40 cellular contexts compared by ENCODE assay signal in the genomic region with DNA sequence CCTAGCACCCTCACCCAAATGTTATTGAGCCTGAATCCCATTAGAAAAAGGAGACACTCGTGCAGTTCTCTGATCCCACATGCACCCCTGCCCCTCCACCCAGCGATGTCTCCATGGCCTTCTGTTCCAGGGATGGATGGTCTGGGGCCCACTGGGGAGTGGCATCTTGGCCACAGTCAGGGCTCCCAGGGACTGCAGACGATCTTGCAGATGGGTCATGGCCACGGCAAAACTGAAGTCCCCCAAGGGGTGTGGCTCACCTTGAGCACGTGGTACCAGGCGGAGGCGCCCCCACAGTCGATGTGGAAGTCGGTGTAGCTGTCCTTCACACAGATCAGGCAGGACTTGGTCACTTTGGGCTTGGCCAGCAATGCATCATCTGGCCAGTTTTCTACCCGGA.
"Had no signal": no experiment of that assay in that cellular context is flagged by ENCODE, and none has a peak within 500 bp of the region (broad histone marks: within the 10 kb centered on the region; RNA-seq: fewer than 3 reads in every experiment).

No MANE protein-coding gene starts in this region.

- H3K9me3 ChIP-seq: adrenal gland, body of pancreas, breast epithelium had no signal

- H3K36me3 Mint-ChIP-seq: activated CD4-positive, alpha-beta memory T cell treated with anti-CD3 and anti-CD28 coated beads for 36 hours; activated naive CD4-positive, alpha-beta T cell treated with anti-CD3 and anti-CD28 coated beads, Interleukin-2, amount 50 U/mL, for 72 hours; activated naive CD8-positive, alpha-beta T cell treated with anti-CD3 and anti-CD28 coated beads for 36 hours had no signal

- FAIRE-seq: astrocyte, TTC549 had no signal

- H3K36me3 ChIP-seq: adrenal gland, brain microvascular endothelial cell, breast epithelium, cardiac muscle cell had no signal

- ATAC-seq: activated CD8-positive, alpha-beta T cell treated with anti-CD3 and anti-CD28 coated beads for 36 hours; activated naive CD4-positive, alpha-beta T cell treated with anti-CD3 and anti-CD28 coated beads, Interleukin-2, amount 50 U/mL, for 72 hours; activated T-cell treated with anti-CD3 and anti-CD28 coated beads, Interleukin-2, amount 50 U/mL, for 4 hours; activated T-cell treated with anti-CD3 and anti-CD28 coated beads, Interleukin-2, amount 50 U/mL, for 72 hours; activated T-helper 17 cell treated with anti-CD3 and anti-CD28 coated beads, Interleukin-2, amount 50 U/mL, for 72 hours; body of pancreas had no signal

- H3K4me3 ChIP-seq: adrenal gland, body of pancreas, breast epithelium, cardiac muscle cell had no signal

- H3K4me1 Mint-ChIP-seq: activated B cell treated with CpG ODN at 0.5 μM for 24 hours; activated CD4-positive, alpha-beta T cell treated with anti-CD3 and anti-CD28 coated beads, Interleukin-2, amount 10 ng/mL, durations not matched to agents 24 days and 14 days; activated naive CD8-positive, alpha-beta T cell treated with anti-CD3 and anti-CD28 coated beads for 36 hours; activated T-helper 17 cell treated with anti-CD3 and anti-CD28 coated beads, Interleukin-2, amount 50 U/mL, for 72 hours; central memory CD8-positive, alpha-beta T cell had no signal

- H3K4me3 Mint-ChIP-seq: activated B cell treated with CpG ODN at 0.5 μM for 24 hours; activated CD4-positive, alpha-beta memory T cell treated with anti-CD3 and anti-CD28 coated beads for 36 hours; activated CD4-positive, alpha-beta T cell treated with anti-CD3 and anti-CD28 coated beads, Interleukin-2, amount 10 ng/mL, durations not matched to agents 24 days and 14 days; activated CD8-positive, alpha-beta T cell treated with anti-CD3 and anti-CD28 coated beads for 36 hours; activated naive CD4-positive, alpha-beta T cell treated with anti-CD3 and anti-CD28 coated beads for 36 hours; activated naive CD8-positive, alpha-beta T cell treated with anti-CD3 and anti-CD28 coated beads for 36 hours; activated T-cell treated with anti-CD3 and anti-CD28 coated beads, Interleukin-2, amount 50 U/mL, for 4 hours; activated T-cell treated with anti-CD3 and anti-CD28 coated beads, Interleukin-2, amount 50 U/mL, for 72 hours; activated T-helper 1 cell treated with anti-CD3 and anti-CD28 coated beads, Interleukin-12 subunit alpha, Interleukin-12 subunit beta, Interleukin-2, Interleukin-4 antibody, amounts not matched to agents 30 ng/mL and 10 ng/mL and 1 ng/mL, durations not matched to agents 14 hours and 24 hours and 36 hours; activated T-helper 17 cell treated with anti-CD3 and anti-CD28 coated beads, Interleukin-2, amount 50 U/mL, for 72 hours; central memory CD8-positive, alpha-beta T cell; T-helper 1 cell treated with Interleukin-12 subunit alpha and Interleukin-12 subunit beta and Interleukin-4 antibody, amounts not matched to agents 30 μg/mL and 1 μg/mL, for 36 hours; T-helper 2 cell treated with Interferon-gamma antibody and Interleukin-4, amounts not matched to agents 5 μg/mL and 100 μg/mL, for 36 hours had no signal

- H3K27ac Mint-ChIP-seq: activated B cell treated with CpG ODN at 0.5 μM for 24 hours; activated CD4-positive, alpha-beta memory T cell treated with anti-CD3 and anti-CD28 coated beads for 36 hours; activated CD4-positive, alpha-beta T cell treated with anti-CD3 and anti-CD28 coated beads, Interleukin-2, amount 10 ng/mL, durations not matched to agents 24 days and 14 days; activated CD8-positive, alpha-beta T cell treated with anti-CD3 and anti-CD28 coated beads for 36 hours; activated naive CD4-positive, alpha-beta T cell treated with anti-CD3 and anti-CD28 coated beads for 36 hours; activated naive CD4-positive, alpha-beta T cell treated with anti-CD3 and anti-CD28 coated beads, Interleukin-2, amount 50 U/mL, for 72 hours; activated naive CD8-positive, alpha-beta T cell treated with anti-CD3 and anti-CD28 coated beads for 36 hours; activated T-cell treated with anti-CD3 and anti-CD28 coated beads, Interleukin-2, amount 50 U/mL, for 72 hours; activated T-helper 1 cell treated with anti-CD3 and anti-CD28 coated beads, Interleukin-12 subunit alpha, Interleukin-12 subunit beta, Interleukin-2, Interleukin-4 antibody, amounts not matched to agents 30 ng/mL and 10 ng/mL and 1 ng/mL, durations not matched to agents 14 hours and 24 hours and 36 hours; activated T-helper 17 cell treated with anti-CD3 and anti-CD28 coated beads, Interleukin-2, amount 50 U/mL, for 72 hours; T-helper 1 cell treated with Interleukin-12 subunit alpha and Interleukin-12 subunit beta and Interleukin-4 antibody, amounts not matched to agents 30 μg/mL and 1 μg/mL, for 36 hours; T-helper 2 cell treated with Interferon-gamma antibody and Interleukin-4, amounts not matched to agents 5 μg/mL and 100 μg/mL, for 36 hours had no signal

- H3K27ac ChIP-seq: adrenal gland, body of pancreas, brain microvascular endothelial cell, breast epithelium, cardiac muscle cell, VCaP had no signal

- H3K9me3 Mint-ChIP-seq: activated CD4-positive, alpha-beta memory T cell treated with anti-CD3 and anti-CD28 coated beads for 36 hours; activated naive CD8-positive, alpha-beta T cell treated with anti-CD3 and anti-CD28 coated beads for 36 hours; activated T-helper 17 cell treated with anti-CD3 and anti-CD28 coated beads, Interleukin-2, amount 50 U/mL, for 72 hours had no signal

- H3K4me1 ChIP-seq: adrenal gland, body of pancreas, breast epithelium had no signal

- DNase-seq: activated B cell treated with CpG ODN at 0.5 μM for 24 hours; activated CD4-positive, alpha-beta memory T cell treated with anti-CD3 and anti-CD28 coated beads for 36 hours; activated CD4-positive, alpha-beta T cell treated with anti-CD3 and anti-CD28 coated beads for 4 hours; activated CD4-positive, alpha-beta T cell treated with anti-CD3 and anti-CD28 coated beads, Interleukin-2, amount 10 ng/mL, durations not matched to agents 24 days and 14 days; activated CD4-positive, alpha-beta T cell treated with anti-CD3 and anti-CD28 coated beads, Interleukin-2, amount 50 U/mL, for 1 hour; activated CD4-positive, alpha-beta T cell treated with anti-CD3 and anti-CD28 coated beads, Interleukin-2, amount 50 U/mL, for 4 hours; activated CD4-positive, CD25-positive, alpha-beta regulatory T cell treated with anti-CD3 and anti-CD28 coated beads, Interleukin-2, amount 50 U/mL, for 72 hours; activated CD8-positive, alpha-beta memory T cell treated with anti-CD3 and anti-CD28 coated beads, Interleukin-2, amount 50 U/mL, for 4 hours; activated CD8-positive, alpha-beta T cell treated with anti-CD3 and anti-CD28 coated beads for 36 hours; activated effector memory CD4-positive, alpha-beta T cell treated with anti-CD3 and anti-CD28 coated beads, Interleukin-2, amount 50 U/mL, for 16 hours; activated gamma-delta T cell treated with Interleukin-2 at 50 U/mL for 16 hours; activated naive CD4-positive, alpha-beta T cell; activated naive CD4-positive, alpha-beta T cell treated with anti-CD3 and anti-CD28 coated beads for 36 hours; activated naive CD4-positive, alpha-beta T cell treated with anti-CD3 and anti-CD28 coated beads, Interleukin-2, amount 50 U/mL, for 16 hours; activated naive CD8-positive, alpha-beta T cell treated with anti-CD3 and anti-CD28 coated beads for 36 hours; activated T-cell treated with anti-CD3 and anti-CD28 coated beads for 4 hours; activated T-cell treated with anti-CD3 and anti-CD28 coated beads, Interleukin-2, amount 50 U/mL, for 1 hour; activated T-cell treated with anti-CD3 and anti-CD28 coated beads, Interleukin-2, amount 50 U/mL, for 4 hours; activated T-cell treated with anti-CD3 and anti-CD28 coated beads, Interleukin-2, amount 50 U/mL, for 72 hours; adrenal gland; amniotic stem cell; aorta; body of pancreas; brain microvascular endothelial cell; caudate nucleus; SW 1271; T-helper 1 cell; T-helper 2 cell; T-helper 9 cell had no signal

- H3K27me3 ChIP-seq: adrenal gland, body of pancreas, brain microvascular endothelial cell, breast epithelium, cardiac muscle cell had no signal

- H3K27me3 Mint-ChIP-seq: activated B cell treated with CpG ODN at 0.5 μM for 24 hours; activated CD4-positive, alpha-beta memory T cell treated with anti-CD3 and anti-CD28 coated beads for 36 hours; activated CD4-positive, alpha-beta T cell treated with anti-CD3 and anti-CD28 coated beads, Interleukin-2, amount 10 ng/mL, durations not matched to agents 24 days and 14 days; activated CD8-positive, alpha-beta T cell treated with anti-CD3 and anti-CD28 coated beads for 36 hours; activated naive CD8-positive, alpha-beta T cell treated with anti-CD3 and anti-CD28 coated beads for 36 hours; activated T-helper 17 cell treated with anti-CD3 and anti-CD28 coated beads, Interleukin-2, amount 50 U/mL, for 72 hours; central memory CD8-positive, alpha-beta T cell had no signal
